Comparison of ENCODE assay signal across 17 cellular contexts in the genomic region with DNA sequence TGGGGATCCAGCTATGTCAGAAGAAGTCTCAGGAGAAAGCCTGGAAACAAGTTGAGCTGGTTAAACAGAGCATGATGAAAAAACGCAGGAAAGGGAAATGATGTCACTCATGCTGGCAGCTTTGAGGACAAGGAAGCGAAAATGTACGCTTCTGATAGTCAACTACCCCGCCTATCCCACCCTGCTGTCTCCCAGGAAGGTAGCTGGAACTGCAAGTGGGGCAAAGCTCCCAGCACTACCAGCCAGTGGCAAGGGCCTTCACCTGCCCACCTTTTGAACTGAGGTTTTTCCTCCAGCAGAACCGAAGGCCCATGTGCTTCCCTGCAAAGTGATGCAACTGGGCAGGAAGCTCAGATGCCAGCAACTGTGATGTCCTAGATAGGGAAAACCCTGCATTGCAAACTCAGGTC. TPM values are rescaled to one million over a fixed set of nuclear protein-coding genes. Genes with fewer than 3 reads are reported as not detected.
DNase-seq lines count a peak whose midpoint lies in the region; ATAC-seq and TF ChIP-seq lines count a peak whose summit lies in the region.
"Had no signal": no experiment of that assay in that cellular context is flagged by ENCODE, and none has a peak within 500 bp of the region (broad histone marks: within the 10 kb centered on the region; RNA-seq: fewer than 3 reads in every experiment).

No MANE protein-coding gene starts in this region.

- intact Hi-C loops in activated CD4-positive, alpha-beta T cell treated with anti-CD3 and anti-CD28 coated beads, Interleukin-2, amount 10 ng/mL, durations not matched to agents 24 days and 14 days (cut with micrococcal nuclease), result no loop called here
- intact Hi-C loops in colonic mucosa (cut with DNase I), result no loop called here

- H3K36me3 ChIP-seq in GM23338 (ENCODE audit: insufficient read depth) (no peaks in the 10 kb centered on the region), colonic mucosa (no peaks in the 10 kb centered on the region)
- H3K36me3 ChIP-seq: left ventricle myocardium inferior, suprapubic skin had no signal

- H3K9ac ChIP-seq in colonic mucosa (ENCODE audit: low read depth in 2 of 2, low read length in 2 of 2), result no peak overlapping the region

- ATAC-seq in GM23338, result no peak
- no peak for ATAC-seq in activated naive CD8-positive, alpha-beta T cell treated with anti-CD3 and anti-CD28 coated beads, Interleukin-2, amount 50 U/mL, for 24 hours
- ATAC-seq: A549; activated CD4-positive, alpha-beta T cell treated with anti-CD3 and anti-CD28 coated beads for 36 hours; natural killer cell treated with Interleukin-12 subunit alpha and Interleukin-12 subunit beta and Interleukin-15 and Interleukin-18, amount 100 ng/mL, for 72 hours had no signal

- H3K4me2 ChIP-seq in GM23338, result no peak overlapping the region
- H3K4me2 ChIP-seq: A549 had no signal

- H3K27me3 ChIP-seq in GM23338 (ENCODE audit: insufficient read depth) (no peaks in the 10 kb centered on the region), colonic mucosa (no peaks in the 10 kb centered on the region)

- no peaks in the 10 kb centered on the region for H3F3A ChIP-seq in GM23338 (replicated peaks; ENCODE audit: low read depth)

- H3K27ac ChIP-seq in GM23338 (ENCODE audit: low read depth), result no peak overlapping the region
- no peak overlapping the region for H3K27ac ChIP-seq in colonic mucosa
- H3K27ac ChIP-seq: A549, HL-60, left ventricle myocardium inferior, suprapubic skin had no signal

- H3K79me2 ChIP-seq in GM23338 (replicated peaks; ENCODE audit: insufficient read depth), result no peaks in the 10 kb centered on the region

- in situ Hi-C loops in KBM-7 (cut with MboI; ENCODE audit: low pct_unique_long_range_greater_than_20kb, low sequenced_read_pairs), result no loop called here

- peaks cover 25% of the 10 kb centered on the region for H3K27me3 Mint-ChIP-seq in activated CD4-positive, alpha-beta T cell treated with anti-CD3 and anti-CD28 coated beads, Interleukin-2, amount 10 ng/mL, durations not matched to agents 24 days and 14 days
- peaks cover 2% of the 10 kb centered on the region for H3K27me3 Mint-ChIP-seq in GM23338 (ENCODE audit: insufficient read depth, low read depth, poor library complexity)
- peaks cover 6% of the 10 kb centered on the region for H3K27me3 Mint-ChIP-seq in activated naive CD8-positive, alpha-beta T cell treated with anti-CD3 and anti-CD28 coated beads, Interleukin-2, amount 50 U/mL, for 24 hours

- H3K27ac Mint-ChIP-seq in activated CD4-positive, alpha-beta T cell treated with anti-CD3 and anti-CD28 coated beads, Interleukin-2, amount 10 ng/mL, durations not matched to agents 24 days and 14 days, result no peak overlapping the region
- no peak overlapping the region for H3K27ac Mint-ChIP-seq in GM23338
- H3K27ac Mint-ChIP-seq in activated naive CD8-positive, alpha-beta T cell treated with anti-CD3 and anti-CD28 coated beads, Interleukin-2, amount 50 U/mL, for 24 hours, result peak overlapping the region; percentile 48
- H3K27ac Mint-ChIP-seq: natural killer cell treated with Interleukin-12 subunit alpha and Interleukin-12 subunit beta and Interleukin-15 and Interleukin-18, amount 100 ng/mL, for 72 hours had no signal

- H4K20me1 ChIP-seq in GM23338 (replicated peaks; ENCODE audit: insufficient read depth), result no peaks in the 10 kb centered on the region

- TF ChIP-seq CTCF in GM23338 (conservative IDR thresholded peaks at IDR 0.05; ENCODE audit: low read depth in 2 of 2), result no peak
- TF ChIP-seq CTCF in colonic mucosa (IDR thresholded peaks at IDR 0.05), result no peak

- peak overlapping the region; percentile 91 for H2AFZ ChIP-seq in GM23338

- peak; percentile 58 for DNase-seq in activated CD4-positive, alpha-beta T cell treated with anti-CD3 and anti-CD28 coated beads, Interleukin-2, amount 10 ng/mL, durations not matched to agents 24 days and 14 days
- no peak for DNase-seq in activated CD4-positive, alpha-beta T cell treated with anti-CD3 and anti-CD28 coated beads for 1 hour
- DNase-seq in GM23338 (ENCODE audit: low spot score) (no peak), medulla oblongata (ENCODE audit: extremely low spot score) (peak; percentile 42), KBM-7 (no peak), colonic mucosa (no peak), COLO829 (ENCODE audit: low spot score) (no peak)
- no peak for DNase-seq in activated naive CD8-positive, alpha-beta T cell treated with anti-CD3 and anti-CD28 coated beads, Interleukin-2, amount 50 U/mL, for 24 hours
- DNase-seq: activated CD4-positive, alpha-beta T cell treated with anti-CD3 and anti-CD28 coated beads for 36 hours; Caco-2; left ventricle myocardium inferior; NCI-H2029 treated with DMSO at 0.1 percent for 48 hours had no signal

- peaks cover 3% of the 10 kb centered on the region for H3K9me3 Mint-ChIP-seq in activated CD4-positive, alpha-beta T cell treated with anti-CD3 and anti-CD28 coated beads, Interleukin-2, amount 10 ng/mL, durations not matched to agents 24 days and 14 days
- H3K9me3 Mint-ChIP-seq in GM23338, result no peaks in the 10 kb centered on the region
- H3K9me3 Mint-ChIP-seq in activated naive CD8-positive, alpha-beta T cell treated with anti-CD3 and anti-CD28 coated beads, Interleukin-2, amount 50 U/mL, for 24 hours, result no peaks in the 10 kb centered on the region
- H3K9me3 Mint-ChIP-seq: natural killer cell treated with Interleukin-12 subunit alpha and Interleukin-12 subunit beta and Interleukin-15 and Interleukin-18, amount 100 ng/mL, for 72 hours had no signal

- no peaks in the 10 kb centered on the region; the same call in 1 of the 2 replicates for H3K9me2 ChIP-seq in GM23338 (ENCODE audit: insufficient read depth)

- H3K36me3 Mint-ChIP-seq in activated CD4-positive, alpha-beta T cell treated with anti-CD3 and anti-CD28 coated beads, Interleukin-2, amount 10 ng/mL, durations not matched to agents 24 days and 14 days (ENCODE audit: low read depth), result no peaks in the 10 kb centered on the region
- H3K36me3 Mint-ChIP-seq in GM23338 (ENCODE audit: low read depth), result no peaks in the 10 kb centered on the region
- H3K36me3 Mint-ChIP-seq in activated naive CD8-positive, alpha-beta T cell treated with anti-CD3 and anti-CD28 coated beads, Interleukin-2, amount 50 U/mL, for 24 hours (ENCODE audit: low read depth), result no peaks in the 10 kb centered on the region
- H3K36me3 Mint-ChIP-seq: natural killer cell treated with Interleukin-12 subunit alpha and Interleukin-12 subunit beta and Interleukin-15 and Interleukin-18, amount 100 ng/mL, for 72 hours had no signal

- H3K4me3 ChIP-seq in GM23338 (no peak overlapping the region), colonic mucosa (no peak overlapping the region)
- H3K4me3 ChIP-seq: A549, left ventricle myocardium inferior, suprapubic skin had no signal

- H3K4me1 ChIP-seq in GM23338 (ENCODE audit: insufficient read depth) (no peaks in the 10 kb centered on the region), colonic mucosa (no peaks in the 10 kb centered on the region)
- H3K4me1 ChIP-seq: A549, Caco-2, left ventricle myocardium inferior, suprapubic skin had no signal

- no peaks in the 10 kb centered on the region for H3K9me3 ChIP-seq in colonic mucosa
- H3K9me3 ChIP-seq: A549, Caco-2, left ventricle myocardium inferior, suprapubic skin had no signal

- peaks cover 13% of the 10 kb centered on the region for H3K4me1 Mint-ChIP-seq in activated CD4-positive, alpha-beta T cell treated with anti-CD3 and anti-CD28 coated beads, Interleukin-2, amount 10 ng/mL, durations not matched to agents 24 days and 14 days
- no peaks in the 10 kb centered on the region for H3K4me1 Mint-ChIP-seq in GM23338
- H3K4me1 Mint-ChIP-seq in activated naive CD8-positive, alpha-beta T cell treated with anti-CD3 and anti-CD28 coated beads, Interleukin-2, amount 50 U/mL, for 24 hours, result peaks cover 9% of the 10 kb centered on the region

- H3K4me3 Mint-ChIP-seq in activated CD4-positive, alpha-beta T cell treated with anti-CD3 and anti-CD28 coated beads, Interleukin-2, amount 10 ng/mL, durations not matched to agents 24 days and 14 days, result no peak overlapping the region
- H3K4me3 Mint-ChIP-seq in GM23338, result no peak overlapping the region
- no peak overlapping the region for H3K4me3 Mint-ChIP-seq in activated naive CD8-positive, alpha-beta T cell treated with anti-CD3 and anti-CD28 coated beads, Interleukin-2, amount 50 U/mL, for 24 hours
- H3K4me3 Mint-ChIP-seq: activated CD4-positive, alpha-beta T cell treated with anti-CD3 and anti-CD28 coated beads for 36 hours; natural killer cell treated with Interleukin-12 subunit alpha and Interleukin-12 subunit beta and Interleukin-15 and Interleukin-18, amount 100 ng/mL, for 72 hours had no signal

TF ChIP-seq in GM23338, 12 proteins besides CTCF, POLR2A, EP300 and RAD21:
- TF ChIP-seq EZH2phosphoT487 (IDR thresholded peaks at IDR 0.05; ENCODE audit: unreplicated experiment), result no peak
- no peak for TF ChIP-seq CREB1 (CRISPR knock-in tag; IDR thresholded peaks at IDR 0.05; ENCODE audit: low read depth)
- no peak for TF ChIP-seq ZNF114 (CRISPR knock-in tag; IDR thresholded peaks at IDR 0.05)

RNA-seq across cellular contexts. Expression of gene IL20, which starts 6.3 kb away (rescaled TPM):
- total RNA-seq in activated CD4-positive, alpha-beta T cell treated with anti-CD3 and anti-CD28 coated beads, Interleukin-2, amount 10 ng/mL, durations not matched to agents 24 days and 14 days, result not detected in 2 replicates
- total RNA-seq in GM23338 (2014; rRNA removed; shearing (Covaris generic)), result not detected in 2 replicates
- polyA plus RNA-seq in GM23338 (2016; fragmentation: Nextera tagmentation; extraction: Ambion mirVana), result not detected in 2 replicates
- not detected for total RNA-seq in colonic mucosa
- total RNA-seq: activated CD4-positive, alpha-beta T cell treated with anti-CD3 and anti-CD28 coated beads for 36 hours; Caco-2; dermis microvascular lymphatic vessel endothelial cell; left ventricle myocardium inferior; natural killer cell treated with Interleukin-12 subunit alpha and Interleukin-12 subunit beta and Interleukin-15 and Interleukin-18, amount 100 ng/mL, for 72 hours had no signal

RNA-seq across cellular contexts. Expression of gene IL24, which starts 38.2 kb away (rescaled TPM):
- total RNA-seq in activated CD4-positive, alpha-beta T cell treated with anti-CD3 and anti-CD28 coated beads, Interleukin-2, amount 10 ng/mL, durations not matched to agents 24 days and 14 days, result 5.1 and 5.9 TPM in 2 replicates
- not detected in 2 replicates for total RNA-seq in GM23338 (2014; rRNA removed; shearing (Covaris generic))
- not detected in 2 replicates for polyA plus RNA-seq in GM23338 (2016; fragmentation: Nextera tagmentation; extraction: Ambion mirVana)
- total RNA-seq in colonic mucosa, result not detected
- total RNA-seq: Caco-2; dermis microvascular lymphatic vessel endothelial cell; left ventricle myocardium inferior; natural killer cell treated with Interleukin-12 subunit alpha and Interleukin-12 subunit beta and Interleukin-15 and Interleukin-18, amount 100 ng/mL, for 72 hours; suprapubic skin had no signal

Comparison
In these comparisons a context has a peak if more than half of its experiments do, and no peak if none do; other contexts are left out.
1. DNase-seq: peak in activated CD4-positive, alpha-beta T cell treated with anti-CD3 and anti-CD28 coated beads, Interleukin-2, amount 10 ng/mL, durations not matched to agents 24 days and 14 days (single experiment) and medulla oblongata (single experiment); none in activated CD4-positive, alpha-beta T cell treated with anti-CD3 and anti-CD28 coated beads for 1 hour (single experiment), GM23338 (single experiment), activated naive CD8-positive, alpha-beta T cell treated with anti-CD3 and anti-CD28 coated beads, Interleukin-2, amount 50 U/mL, for 24 hours (single experiment), KBM-7 (single experiment), colonic mucosa (single experiment) and COLO829 (single experiment).